In genomic region chr9:133760713-133761290, GRCh38 we compare ENCODE assay signal across 1 cellular context.
TF ChIP-seq lines count a peak whose summit lies in the region.

No MANE protein-coding gene starts in this region.

TF ChIP-seq in IMR-90, 13 proteins besides CTCF, POLR2A, EP300 and RAD21:
- TF ChIP-seq, protein P1, sequence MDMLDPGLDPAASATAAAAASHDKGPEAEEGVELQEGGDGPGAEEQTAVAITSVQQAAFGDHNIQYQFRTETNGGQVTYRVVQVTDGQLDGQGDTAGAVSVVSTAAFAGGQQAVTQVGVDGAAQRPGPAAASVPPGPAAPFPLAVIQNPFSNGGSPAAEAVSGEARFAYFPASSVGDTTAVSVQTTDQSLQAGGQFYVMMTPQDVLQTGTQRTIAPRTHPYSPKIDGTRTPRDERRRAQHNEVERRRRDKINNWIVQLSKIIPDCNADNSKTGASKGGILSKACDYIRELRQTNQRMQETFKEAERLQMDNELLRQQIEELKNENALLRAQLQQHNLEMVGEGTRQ (IDR thresholded peaks at IDR 0.05; ENCODE audit: low read depth, low read length) = no peak
- TF ChIP-seq MAZ (IDR thresholded peaks at IDR 0.05; ENCODE audit: borderline replicate concordance, low read depth, low read length) (no peak), MXI1 (IDR thresholded peaks at IDR 0.05; ENCODE audit: borderline replicate concordance, low read depth, low read length) (no peak)
